8 cellular contexts compared by ENCODE assay signal in the genomic region with DNA sequence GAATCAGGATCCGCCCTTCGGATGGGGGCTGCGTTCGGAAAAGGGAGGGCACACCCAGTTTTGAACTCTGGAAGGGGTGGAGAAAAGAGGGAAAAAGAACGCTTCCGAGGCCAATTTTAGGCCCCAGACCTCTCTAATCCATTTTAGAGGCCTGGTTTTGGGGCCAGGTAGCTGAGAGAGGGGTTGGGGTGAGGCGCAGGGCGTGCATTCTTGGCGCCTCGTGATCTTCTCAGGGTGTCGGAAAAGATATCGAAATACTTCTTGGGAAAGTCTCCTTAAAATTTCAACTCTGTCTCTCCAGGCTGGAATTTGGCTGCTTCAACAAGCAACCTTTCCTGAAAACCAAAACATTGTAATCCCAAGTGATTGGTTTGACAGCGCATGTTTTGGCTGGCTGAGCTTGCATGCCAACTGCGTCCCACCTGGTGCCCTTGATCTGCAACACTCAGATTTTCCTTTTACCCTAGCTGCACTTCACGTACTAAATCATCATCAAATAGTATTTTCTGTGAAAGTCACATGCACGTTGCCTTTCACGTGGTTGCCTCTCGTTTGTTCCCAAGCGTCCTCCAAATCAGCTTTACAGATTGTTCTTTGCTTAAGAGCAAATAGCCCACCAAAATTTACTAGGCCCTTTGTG. TPM values are rescaled to one million over a fixed set of nuclear protein-coding genes. Genes with fewer than 3 reads are reported as not detected.
DNase-seq lines count a peak whose midpoint lies in the region; ATAC-seq and TF ChIP-seq lines count a peak whose summit lies in the region.

No MANE protein-coding gene starts in this region.

- H3K4me3 ChIP-seq in CD4-positive, alpha-beta memory T cell (ENCODE audit: low read length in 2 of 2) = peak overlapping the region; percentile 57 to 94

- peaks cover 0 to 3% (median 0%) of the 10 kb centered on the region in 8 donors for H3K9me3 Mint-ChIP-seq in CD4-positive, alpha-beta memory T cell
- no peaks in the 10 kb centered on the region for H3K9me3 Mint-ChIP-seq in progenitor cell of endocrine pancreas (ENCODE audit: low read depth)

- H3K4me1 ChIP-seq in CD4-positive, alpha-beta memory T cell (ENCODE audit: insufficient read depth, low read length) = peaks cover 29% of the 10 kb centered on the region

- peak overlapping the region; percentile 96 for H3K27ac ChIP-seq in CD4-positive, alpha-beta memory T cell (ENCODE audit: low read depth, low read length)

- peaks cover 0 to 2% of the 10 kb centered on the region in 2 donors for H3K27me3 Mint-ChIP-seq in CD4-positive, alpha-beta memory T cell
- H3K27me3 Mint-ChIP-seq in progenitor cell of endocrine pancreas = no peaks in the 10 kb centered on the region

- peak overlapping the region; percentile 99 to 100 (median 100) for H3K27ac Mint-ChIP-seq in CD4-positive, alpha-beta memory T cell
- peak overlapping the region; percentile 100 for H3K27ac Mint-ChIP-seq in progenitor cell of endocrine pancreas

- peaks cover 0 to 18% of the 10 kb centered on the region in 2 donors for H3K36me3 Mint-ChIP-seq in CD4-positive, alpha-beta memory T cell
- peaks cover 5% of the 10 kb centered on the region for H3K36me3 Mint-ChIP-seq in progenitor cell of endocrine pancreas (ENCODE audit: insufficient read depth)

- H3K27me3 ChIP-seq in CD4-positive, alpha-beta memory T cell (ENCODE audit: insufficient read depth, low read length) = no peaks in the 10 kb centered on the region

- no peak for TF ChIP-seq CTCF in progenitor cell of endocrine pancreas (IDR thresholded peaks at IDR 0.05; ENCODE audit: unreplicated experiment)

- peaks cover 21 to 45% (median 28%) of the 10 kb centered on the region in 4 donors for H3K4me1 Mint-ChIP-seq in CD4-positive, alpha-beta memory T cell
- H3K4me1 Mint-ChIP-seq in progenitor cell of endocrine pancreas (ENCODE audit: low read depth) = peaks cover 27% of the 10 kb centered on the region

- POLR2A ChIA-PET in CD4-positive, alpha-beta memory T cell (lab: Charles Lee; ENCODE audit: partially characterized antibody) = interaction anchor here (0.9 to 4.7 kb wide), 21 partner anchors 8 to 657 kb away, joined by 3 to 38 read pairs (median 7); a partner anchor contains a TSS

- H3K4me3 Mint-ChIP-seq in CD4-positive, alpha-beta memory T cell = peak overlapping the region; percentile 92 to 99 (median 98)
- H3K4me3 Mint-ChIP-seq in progenitor cell of endocrine pancreas (ENCODE audit: low read depth) = peak overlapping the region; percentile 99

- DNase-seq in CD4-positive, alpha-beta memory T cell = peak; percentile 41 to 82 (median 57)
- peak; percentile 82 for DNase-seq in NCI-H82 (lab: John Stamatoyannopoulos, UW)
- DNase-seq in activated T-cell treated with anti-CD3 and anti-CD28 coated beads, Interleukin-2, amount 50 U/mL, for 48 hours = peak; percentile 48 to 68
- peak; percentile 16 for DNase-seq in fibroblast of the conjunctiva (ENCODE audit: low read depth)
- DNase-seq in progenitor cell of endocrine pancreas (ENCODE audit: low spot score, unreplicated experiment) = no peak
- peak; percentile 48 for DNase-seq in ureter (ENCODE audit: low spot score)

- CTCF ChIA-PET in CD4-positive, alpha-beta memory T cell (lab: Charles Lee; ENCODE audit: partially characterized antibody) = interaction anchor here (0.6 to 3.3 kb wide), 6 partner anchors 12 to 390 kb away, joined by 3 to 22 read pairs (median 3); no protein-coding TSS in a partner anchor

- no peaks in the 10 kb centered on the region for H3K36me3 ChIP-seq in CD4-positive, alpha-beta memory T cell (ENCODE audit: insufficient read depth, low read length)

- ATAC-seq in HG03135 (IDR thresholded peaks at IDR 0.05; ENCODE audit: unreplicated experiment) (peak; percentile 4), GM19351 (IDR thresholded peaks at IDR 0.05; ENCODE audit: unreplicated experiment) (no peak)

- intact Hi-C loops in CD4-positive, alpha-beta memory T cell (cut with micrococcal nuclease) = loop anchor here (1.0 to 10.0 kb wide), 10 partner anchors 68 to 783 kb away; a partner anchor contains a TSS

- no peaks in the 10 kb centered on the region for H3K9me3 ChIP-seq in CD4-positive, alpha-beta memory T cell (ENCODE audit: control insufficient read depth in 1 of 2, low read length in 2 of 2)

RNA-seq across cellular contexts. Expression of a gene that starts 0.9 kb away (rescaled TPM):
- 100 to 1,000 TPM; 174 to 180 TPM for total RNA-seq in CD4-positive, alpha-beta memory T cell
- 10 to 100 TPM; 26.8 to 45.9 TPM for polyA plus RNA-seq in CD4-positive, alpha-beta memory T cell
- total RNA-seq in progenitor cell of endocrine pancreas (224 and 236 TPM in 2 replicates), ureter (201 TPM)
